29 cellular contexts compared by ENCODE assay signal in the genomic region with DNA sequence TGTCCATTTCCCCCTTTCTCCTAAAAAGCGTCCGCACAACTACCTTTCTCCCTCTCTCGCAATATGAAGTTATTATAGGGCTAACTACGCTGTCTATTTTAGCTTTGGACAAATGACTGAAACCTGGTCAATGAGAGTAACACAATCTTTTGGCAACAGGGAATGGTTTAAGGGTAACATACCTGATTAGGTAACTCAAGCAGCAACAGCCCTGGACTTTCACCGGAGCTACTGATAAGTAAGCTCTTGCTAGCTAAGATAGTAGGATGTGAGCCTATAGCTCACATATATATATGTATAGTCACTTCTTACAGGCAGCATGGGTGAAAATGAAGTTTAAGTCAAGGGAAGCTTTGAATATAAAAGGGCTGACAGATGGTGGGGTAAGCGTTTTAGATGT.
"Had no signal": no experiment of that assay in that cellular context is flagged by ENCODE, and none has a peak within 500 bp of the region (broad histone marks: within the 10 kb centered on the region; RNA-seq: fewer than 3 reads in every experiment).

No MANE protein-coding gene starts in this region.

- H3K4me3 Mint-ChIP-seq: activated B cell treated with CpG ODN at 0.5 μM for 24 hours; activated CD4-positive, alpha-beta T cell treated with anti-CD3 and anti-CD28 coated beads, Interleukin-2, amount 10 ng/mL, durations not matched to agents 24 days and 14 days; activated naive CD8-positive, alpha-beta T cell treated with anti-CD3 and anti-CD28 coated beads, Interleukin-2, amount 50 U/mL, for 24 hours; activated T-cell treated with anti-CD3 and anti-CD28 coated beads, Interleukin-2, amount 50 U/mL, for 4 hours; T-cell had no signal

- H3K27me3 Mint-ChIP-seq: activated B cell treated with CpG ODN at 0.5 μM for 24 hours; activated CD4-positive, alpha-beta T cell treated with anti-CD3 and anti-CD28 coated beads, Interleukin-2, amount 10 ng/mL, durations not matched to agents 24 days and 14 days; activated naive CD8-positive, alpha-beta T cell treated with anti-CD3 and anti-CD28 coated beads, Interleukin-2, amount 50 U/mL, for 24 hours; T-cell had no signal

- H3K36me3 ChIP-seq: brain microvascular endothelial cell had no signal

- ATAC-seq: activated naive CD4-positive, alpha-beta T cell treated with anti-CD3 and anti-CD28 coated beads, Interleukin-2, amount 50 U/mL, for 72 hours; activated naive CD8-positive, alpha-beta T cell treated with anti-CD3 and anti-CD28 coated beads, Interleukin-2, amount 50 U/mL, for 24 hours; activated T-cell treated with anti-CD3 and anti-CD28 coated beads, Interleukin-2, amount 50 U/mL, for 4 hours; Panc1; Right ventricle myocardium inferior; T-cell had no signal

- DNase-seq: activated B cell treated with CpG ODN at 0.5 μM for 24 hours; activated CD4-positive, alpha-beta T cell treated with anti-CD3 and anti-CD28 coated beads for 1 hour; activated CD4-positive, alpha-beta T cell treated with anti-CD3 and anti-CD28 coated beads, Interleukin-2, amount 10 ng/mL, durations not matched to agents 24 days and 14 days; activated CD4-positive, alpha-beta T cell treated with anti-CD3 and anti-CD28 coated beads, Interleukin-2, amount 50 U/mL, for 48 hours; activated CD8-positive, alpha-beta memory T cell treated with anti-CD3 and anti-CD28 coated beads for 24 hours; activated effector memory CD4-positive, alpha-beta T cell treated with anti-CD3 and anti-CD28 coated beads, Interleukin-2, amount 50 U/mL, for 16 hours; activated naive CD4-positive, alpha-beta T cell treated with Interleukin-2 at 50 U/mL for 16 hours; activated naive CD8-positive, alpha-beta T cell treated with anti-CD3 and anti-CD28 coated beads, Interleukin-2, amount 50 U/mL, for 24 hours; activated T-cell treated with anti-CD3 and anti-CD28 coated beads, Interleukin-2, amount 50 U/mL, for 4 hours; amniotic stem cell; brain microvascular endothelial cell; cerebellar nuclear complex; NCI-H1048; NCI-H146; NCI-H1930; NCI-H2107; NCI-H226; NCI-H526 treated with DMSO at 0.1 percent for 48 hours; NCI-H82; NK-92 treated with Interleukin-12 subunit alpha and Interleukin-12 subunit beta, amount 100 ng/mL, for 24 hours; OCI-M1; RPMI8226; T-cell; T-helper 2 cell; T1000 had no signal

- H3K27ac Mint-ChIP-seq: activated B cell treated with CpG ODN at 0.5 μM for 24 hours; activated CD4-positive, alpha-beta T cell treated with anti-CD3 and anti-CD28 coated beads, Interleukin-2, amount 10 ng/mL, durations not matched to agents 24 days and 14 days; activated naive CD4-positive, alpha-beta T cell treated with anti-CD3 and anti-CD28 coated beads, Interleukin-2, amount 50 U/mL, for 72 hours; activated naive CD8-positive, alpha-beta T cell treated with anti-CD3 and anti-CD28 coated beads, Interleukin-2, amount 50 U/mL, for 24 hours; T-cell had no signal

- H3K4me1 Mint-ChIP-seq: activated B cell treated with CpG ODN at 0.5 μM for 24 hours; activated CD4-positive, alpha-beta T cell treated with anti-CD3 and anti-CD28 coated beads, Interleukin-2, amount 10 ng/mL, durations not matched to agents 24 days and 14 days; activated naive CD8-positive, alpha-beta T cell treated with anti-CD3 and anti-CD28 coated beads, Interleukin-2, amount 50 U/mL, for 24 hours; T-cell had no signal

- H3K27me3 ChIP-seq: brain microvascular endothelial cell had no signal

- H3K4me3 ChIP-seq: SK-N-MC had no signal

- H3K36me3 Mint-ChIP-seq: T-cell had no signal

- H3K27ac ChIP-seq: brain microvascular endothelial cell, SK-N-MC had no signal
